23 cellular contexts compared by ENCODE assay signal in the genomic region with DNA sequence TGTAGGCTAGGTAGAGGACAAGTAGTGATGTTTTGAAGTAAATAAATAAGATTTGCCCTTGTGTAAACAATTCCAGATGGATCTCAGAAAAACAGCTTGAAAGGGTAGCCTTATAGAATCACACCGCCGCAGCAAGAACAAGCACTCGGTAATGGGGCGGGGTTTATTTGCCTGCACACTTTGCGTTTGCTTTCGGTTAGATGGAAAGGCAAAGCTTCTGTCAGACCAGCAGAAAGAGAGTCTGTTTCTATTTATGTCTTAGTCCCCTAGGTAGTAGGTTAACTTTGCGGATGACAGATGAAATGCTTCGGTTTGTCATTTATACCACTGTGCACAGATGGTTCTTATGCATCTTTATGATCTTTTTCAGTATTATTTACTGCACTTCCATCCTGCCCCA.
DNase-seq lines count a peak whose midpoint lies in the region; ATAC-seq and TF ChIP-seq lines count a peak whose summit lies in the region.
"Had no signal": no experiment of that assay in that cellular context is flagged by ENCODE, and none has a peak within 500 bp of the region (broad histone marks: within the 10 kb centered on the region; RNA-seq: fewer than 3 reads in every experiment).

No MANE protein-coding gene starts in this region.

- 0 out of 2 replicates have a peak overlapping the region, but pooled peaks have one; percentile 49 for H2AFZ ChIP-seq in GM23338
- H2AFZ ChIP-seq in neural cell (ENCODE audit: low read depth, low read length) = no peak overlapping the region

- H3K4me3 Mint-ChIP-seq in GM23338 = no peak overlapping the region
- H3K4me3 Mint-ChIP-seq: activated naive CD8-positive, alpha-beta T cell; activated T-cell treated with anti-CD3 and anti-CD28 coated beads, Interleukin-2, amount 50 U/mL, for 72 hours; memory B cell; natural killer cell had no signal

- H3K4me2 ChIP-seq in GM23338 (no peak overlapping the region), neural cell (ENCODE audit: low read length) (no peak overlapping the region)
- H3K4me2 ChIP-seq: PC-9 had no signal

- H3K4me1 Mint-ChIP-seq in GM23338 = no peaks in the 10 kb centered on the region
- H3K4me1 Mint-ChIP-seq: natural killer cell had no signal

- TF ChIP-seq EP300 in neural cell (conservative IDR thresholded peaks at IDR 0.05; ENCODE audit: poor library complexity, severe bottlenecking) = peak; percentile 63

- DNase-seq in GM23338 (ENCODE audit: low spot score) (no peak), NCI-H1930 (lab: John Stamatoyannopoulos, UW) (peak; percentile 7 to 15), NCI-H524 treated with DMSO at 0.1 percent for 48 hours (lab: John Stamatoyannopoulos, UW) (peak; percentile 62), GM10266 (ENCODE audit: extremely low spot score) (no peak)
- DNase-seq: activated CD4-positive, CD25-positive, alpha-beta regulatory T cell; activated CD8-positive, alpha-beta memory T cell treated with anti-CD3 and anti-CD28 coated beads for 24 hours; activated T-cell treated with anti-CD3 and anti-CD28 coated beads, Interleukin-2, amount 50 U/mL, for 72 hours; body of pancreas; colonic mucosa; hypothalamus; kidney; natural killer cell; PC-9; stimulated activated CD8-positive, alpha-beta memory T cell treated with anti-CD3 and anti-CD28 coated beads, Interleukin-4, amount 100 ng/mL, for 48 hours had no signal

- H3K9me2 ChIP-seq in GM23338 (ENCODE audit: insufficient read depth) (peaks cover 4% of the 10 kb centered on the region; the same call in 1 of the 2 replicates), neural cell (ENCODE audit: insufficient read depth, low read length) (no peaks in the 10 kb centered on the region)

- TF ChIP-seq CTCF in GM23338 (conservative IDR thresholded peaks at IDR 0.05; ENCODE audit: low read depth in 2 of 2) (no peak), neural cell (IDR thresholded peaks at IDR 0.05; ENCODE audit: poor library complexity, severe bottlenecking) (no peak), GM10266 (IDR thresholded peaks at IDR 0.05; ENCODE audit: control insufficient read depth, insufficient read depth, low read depth, missing control alignments) (no peak)

- H4K20me1 ChIP-seq in GM23338 (replicated peaks; ENCODE audit: insufficient read depth) (no peaks in the 10 kb centered on the region), neural cell (ENCODE audit: insufficient read depth) (no peaks in the 10 kb centered on the region)

- H3K9ac ChIP-seq in neural cell (ENCODE audit: low read length) = no peak overlapping the region

- H3K9me3 Mint-ChIP-seq in GM23338 = no peaks in the 10 kb centered on the region
- H3K9me3 Mint-ChIP-seq: memory B cell had no signal

- H3K27ac Mint-ChIP-seq in GM23338 = no peak overlapping the region
- H3K27ac Mint-ChIP-seq: activated naive CD8-positive, alpha-beta T cell; activated T-cell treated with anti-CD3 and anti-CD28 coated beads, Interleukin-2, amount 50 U/mL, for 72 hours; memory B cell; natural killer cell had no signal

- no peak for ATAC-seq in GM23338
- ATAC-seq in GM21447 (IDR thresholded peaks at IDR 0.05; ENCODE audit: unreplicated experiment) = no peak
- no peak for ATAC-seq in HG02678 (IDR thresholded peaks at IDR 0.05; ENCODE audit: unreplicated experiment)
- no peak for ATAC-seq in GM18520 (IDR thresholded peaks at IDR 0.05; ENCODE audit: unreplicated experiment)
- ATAC-seq: activated T-cell treated with anti-CD3 and anti-CD28 coated beads, Interleukin-2, amount 50 U/mL, for 72 hours; body of pancreas; natural killer cell had no signal

- H3F3A ChIP-seq in GM23338 (replicated peaks; ENCODE audit: low read depth) (no peaks in the 10 kb centered on the region), neural cell (ENCODE audit: insufficient read depth, low read length, poor library complexity, severe bottlenecking) (no peaks in the 10 kb centered on the region)

- no peaks in the 10 kb centered on the region for H3K4me1 ChIP-seq in GM23338 (ENCODE audit: insufficient read depth)
- H3K4me1 ChIP-seq: body of pancreas, colonic mucosa, prostate gland, SJSA1, suprapubic skin had no signal

- peaks cover 2% of the 10 kb centered on the region for H3K27me3 Mint-ChIP-seq in GM23338 (ENCODE audit: insufficient read depth, low read depth, poor library complexity)
- H3K27me3 Mint-ChIP-seq: activated naive CD8-positive, alpha-beta T cell had no signal

- no peaks in the 10 kb centered on the region for H3K79me2 ChIP-seq in GM23338 (replicated peaks; ENCODE audit: insufficient read depth)
- H3K79me2 ChIP-seq in neural cell (replicated peaks; ENCODE audit: insufficient read depth, low read length) = no peaks in the 10 kb centered on the region

- H3K9me3 ChIP-seq in neural cell (ENCODE audit: low read length) = no peaks in the 10 kb centered on the region
- H3K9me3 ChIP-seq: body of pancreas, colonic mucosa, prostate gland, SJSA1, suprapubic skin had no signal

- no peak overlapping the region for H3K27ac ChIP-seq in GM23338 (ENCODE audit: low read depth)
- H3K27ac ChIP-seq in neural cell (ENCODE audit: low read length) = peak overlapping the region; percentile 15
- H3K27ac ChIP-seq: body of pancreas, colonic mucosa, PC-9, prostate gland, SJSA1, suprapubic skin had no signal

- H3K36me3 Mint-ChIP-seq in GM23338 (ENCODE audit: low read depth) = no peaks in the 10 kb centered on the region
- H3K36me3 Mint-ChIP-seq: activated naive CD8-positive, alpha-beta T cell; memory B cell; natural killer cell had no signal

- peak; percentile 8 for TF ChIP-seq RAD21 in neural cell (conservative IDR thresholded peaks at IDR 0.05)

- H3K36me3 ChIP-seq in GM23338 (ENCODE audit: insufficient read depth) = no peaks in the 10 kb centered on the region
- H3K36me3 ChIP-seq in neural cell (ENCODE audit: insufficient read depth, low read length) = no peaks in the 10 kb centered on the region
- H3K36me3 ChIP-seq: colonic mucosa, prostate gland, SJSA1, suprapubic skin had no signal

- H3K4me3 ChIP-seq in GM23338 = no peak overlapping the region
- no peak overlapping the region for H3K4me3 ChIP-seq in neural cell (ENCODE audit: low read length)
- H3K4me3 ChIP-seq: body of pancreas, colonic mucosa, PC-9, prostate gland, SJSA1, suprapubic skin had no signal

- H3K27me3 ChIP-seq in GM23338 (ENCODE audit: insufficient read depth) (no peaks in the 10 kb centered on the region), neural cell (ENCODE audit: insufficient read depth, low read depth, low read length) (no peaks in the 10 kb centered on the region)
- H3K27me3 ChIP-seq: body of pancreas, colonic mucosa, suprapubic skin had no signal

TF ChIP-seq in GM23338, 12 proteins besides CTCF, POLR2A, EP300 and RAD21 (continues in another document):
- TF ChIP-seq, protein P1, sequence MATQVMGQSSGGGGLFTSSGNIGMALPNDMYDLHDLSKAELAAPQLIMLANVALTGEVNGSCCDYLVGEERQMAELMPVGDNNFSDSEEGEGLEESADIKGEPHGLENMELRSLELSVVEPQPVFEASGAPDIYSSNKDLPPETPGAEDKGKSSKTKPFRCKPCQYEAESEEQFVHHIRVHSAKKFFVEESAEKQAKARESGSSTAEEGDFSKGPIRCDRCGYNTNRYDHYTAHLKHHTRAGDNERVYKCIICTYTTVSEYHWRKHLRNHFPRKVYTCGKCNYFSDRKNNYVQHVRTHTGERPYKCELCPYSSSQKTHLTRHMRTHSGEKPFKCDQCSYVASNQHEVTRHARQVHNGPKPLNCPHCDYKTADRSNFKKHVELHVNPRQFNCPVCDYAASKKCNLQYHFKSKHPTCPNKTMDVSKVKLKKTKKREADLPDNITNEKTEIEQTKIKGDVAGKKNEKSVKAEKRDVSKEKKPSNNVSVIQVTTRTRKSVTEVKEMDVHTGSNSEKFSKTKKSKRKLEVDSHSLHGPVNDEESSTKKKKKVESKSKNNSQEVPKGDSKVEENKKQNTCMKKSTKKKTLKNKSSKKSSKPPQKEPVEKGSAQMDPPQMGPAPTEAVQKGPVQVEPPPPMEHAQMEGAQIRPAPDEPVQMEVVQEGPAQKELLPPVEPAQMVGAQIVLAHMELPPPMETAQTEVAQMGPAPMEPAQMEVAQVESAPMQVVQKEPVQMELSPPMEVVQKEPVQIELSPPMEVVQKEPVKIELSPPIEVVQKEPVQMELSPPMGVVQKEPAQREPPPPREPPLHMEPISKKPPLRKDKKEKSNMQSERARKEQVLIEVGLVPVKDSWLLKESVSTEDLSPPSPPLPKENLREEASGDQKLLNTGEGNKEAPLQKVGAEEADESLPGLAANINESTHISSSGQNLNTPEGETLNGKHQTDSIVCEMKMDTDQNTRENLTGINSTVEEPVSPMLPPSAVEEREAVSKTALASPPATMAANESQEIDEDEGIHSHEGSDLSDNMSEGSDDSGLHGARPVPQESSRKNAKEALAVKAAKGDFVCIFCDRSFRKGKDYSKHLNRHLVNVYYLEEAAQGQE (IDR thresholded peaks at IDR 0.05; ENCODE audit: unreplicated experiment) = no peak
- TF ChIP-seq EZH2 (IDR thresholded peaks at IDR 0.05; ENCODE audit: low read depth, unreplicated experiment) = no peak

TF ChIP-seq in neural cell, 6 proteins besides CTCF, POLR2A, EP300 and RAD21:
- no peak for TF ChIP-seq MXI1 (conservative IDR thresholded peaks at IDR 0.05; ENCODE audit: poor library complexity, severe bottlenecking)
- TF ChIP-seq SMC3 (conservative IDR thresholded peaks at IDR 0.05; ENCODE audit: poor library complexity) = no peak
- TF ChIP-seq TAF1 (IDR thresholded peaks at IDR 0.05; ENCODE audit: low read depth) = no peak
- peak; percentile 40 for TF ChIP-seq POLR2AphosphoS5 (IDR thresholded peaks at IDR 0.05)
TF ChIP-seq in neural cell: peak in this region for 1.

Comparison
In these comparisons a context has a peak if more than half of its experiments do, and no peak if none do; other contexts are left out.
1. DNase-seq: peak in NCI-H1930 (2 of 2) and NCI-H524 treated with DMSO at 0.1 percent for 48 hours (single experiment); none in GM23338 (single experiment) and GM10266 (single experiment).